In genomic region chr6:31615748-31616147, GRCh38 we compare ENCODE assay signal across 10 cellular contexts. TPM values are rescaled to one million over a fixed set of nuclear protein-coding genes. Genes with fewer than 3 reads are reported as not detected.
DNase-seq lines count a peak whose midpoint lies in the region; ATAC-seq, FAIRE-seq and TF ChIP-seq lines count a peak whose summit lies in the region.
"Had no signal": no experiment of that assay in that cellular context is flagged by ENCODE, and none has a peak within 500 bp of the region (broad histone marks: within the 10 kb centered on the region; RNA-seq: fewer than 3 reads in every experiment).

No MANE protein-coding gene starts in this region.

- POLR2A ChIA-PET in activated CD4-positive, alpha-beta memory T cell treated with anti-CD3 and anti-CD28 coated beads for 36 hours (lab: Charles Lee), result no interaction called here
- POLR2A ChIA-PET in HepG2 (lab: Yijun Ruan, JAX), result interaction anchor here (1.2 to 2.1 kb wide), 6 partner anchors 17 to 247 kb away, joined by 3 to 10 read pairs (median 4); partner anchors contain the start of genes BAG6, C6orf47, DDX39B and NEU1

- FAIRE-seq in HepG2 (lab: Jason Lieb, UNC), result no peak

- peak overlapping the region; percentile 55 for H3K27ac Mint-ChIP-seq in activated CD4-positive, alpha-beta memory T cell treated with anti-CD3 and anti-CD28 coated beads for 36 hours

- ATAC-seq in HepG2, result no peak
- no peak for ATAC-seq in body of pancreas

- peak overlapping the region; percentile 91 for H3K4me2 ChIP-seq in HepG2 (ENCODE audit: low read depth, low read length)

- no peaks in the 10 kb centered on the region for H3K9me3 Mint-ChIP-seq in activated CD4-positive, alpha-beta memory T cell treated with anti-CD3 and anti-CD28 coated beads for 36 hours

- no peaks in the 10 kb centered on the region for H3K27me3 ChIP-seq in HepG2 (ENCODE audit: control insufficient read depth in 1 of 2, insufficient read depth in 2 of 2, low read length in 2 of 2)
- no peaks in the 10 kb centered on the region for H3K27me3 ChIP-seq in transverse colon
- H3K27me3 ChIP-seq in body of pancreas, result no peaks in the 10 kb centered on the region

- no peaks in the 10 kb centered on the region for H3K79me2 ChIP-seq in HepG2 (ENCODE audit: insufficient read depth, low read length)

- no peaks in the 10 kb centered on the region for H3K9me3 ChIP-seq in HepG2 (ENCODE audit: low read length)
- no peaks in the 10 kb centered on the region for H3K9me3 ChIP-seq in transverse colon
- H3K9me3 ChIP-seq in body of pancreas, result no peaks in the 10 kb centered on the region

- H3K9ac ChIP-seq in HepG2 (ENCODE audit: insufficient read depth, low read depth, low read length), result no peak overlapping the region

- H3K27me3 Mint-ChIP-seq in activated CD4-positive, alpha-beta memory T cell treated with anti-CD3 and anti-CD28 coated beads for 36 hours, result no peaks in the 10 kb centered on the region

- intact Hi-C loops in activated CD4-positive, alpha-beta memory T cell treated with anti-CD3 and anti-CD28 coated beads for 36 hours (cut with micrococcal nuclease), result loop anchor here (10.0 kb wide), 1 partner anchor 281 kb away; no protein-coding TSS in a partner anchor
- intact Hi-C loops in HepG2 (cut with micrococcal nuclease; ENCODE audit: unreplicated experiment), result no loop called here
- intact Hi-C loops in transverse colon (cut with DNase I; ENCODE audit: low total_unique reads), result no loop called here
- intact Hi-C loops in body of pancreas (cut with DNase I), result no loop called here

- no peak for TF ChIP-seq POLR2A in HepG2 (IDR thresholded peaks at IDR 0.05; ENCODE audit: insufficient read depth in 1 of 2, low read depth in 2 of 2, low read length in 2 of 2)
- no peak for TF ChIP-seq POLR2A in transverse colon (IDR thresholded peaks at IDR 0.05)
- no peak for TF ChIP-seq POLR2A in body of pancreas (IDR thresholded peaks at IDR 0.05)

- 59% methylated on average over 7 of the region's 7 CpGs for WGBS in HepG2 (ENCODE audit: low lambda C conversion rate)
- 62 to 64% methylated on average over 5 to 7 of the region's 7 CpGs for WGBS in transverse colon (ENCODE audit: low coverage in 1 of 2), 2 donors
- 69 to 73% methylated on average over 7 of the region's 7 CpGs for WGBS in body of pancreas, 2 donors

- no peak for TF ChIP-seq EP300 in HepG2 (IDR thresholded peaks at IDR 0.05; ENCODE audit: low read depth in 2 of 2, low read length in 2 of 2)
- TF ChIP-seq EP300 in HepG2 (CRISPR knock-in tag; IDR thresholded peaks at IDR 0.05; ENCODE audit: borderline replicate concordance), result no peak
- TF ChIP-seq EP300 in transverse colon (IDR thresholded peaks at IDR 0.05; ENCODE audit: low read depth), result no peak

- no TSS peak for BruUV-seq in HepG2 (replicated peaks; lab: Mats Ljungman, UMichigan)

- H4K20me1 ChIP-seq in HepG2 (ENCODE audit: insufficient read depth, low read length), result no peaks in the 10 kb centered on the region

- peaks cover 33% of the 10 kb centered on the region for H3K4me1 Mint-ChIP-seq in activated CD4-positive, alpha-beta memory T cell treated with anti-CD3 and anti-CD28 coated beads for 36 hours (ENCODE audit: low read depth)

- H3K36me3 ChIP-seq in HepG2 (replicated peaks in 1 of 2; ENCODE audit: control insufficient read depth in 1 of 2, insufficient read depth in 2 of 2, low read length in 2 of 2), result no peaks in the 10 kb centered on the region
- no peaks in the 10 kb centered on the region for H3K36me3 ChIP-seq in transverse colon
- H3K36me3 ChIP-seq in body of pancreas (replicated peaks in 1 of 2; ENCODE audit: insufficient read depth in 1 of 2, low read depth in 2 of 2), result no peaks in the 10 kb centered on the region

- no peak for TF ChIP-seq RAD21 in HepG2 (CRISPR knock-in tag; IDR thresholded peaks at IDR 0.05)

- in situ Hi-C loops in HepG2 (cut with HindIII; ENCODE audit: extremely low pct_ligation_motif_present, low pct_unique_long_range_greater_than_20kb), result no loop called here
- in situ Hi-C loops in transverse colon (cut with MboI; ENCODE audit: low pct_ligation_motif_present in 1 of 4, low pct_unique_long_range_greater_than_20kb in 1 of 4, low sequenced_read_pairs in 3 of 4), result no loop called here

- H3K27ac ChIP-seq in HepG2 (ENCODE audit: extremely low read length, insufficient read depth, low read length) (no peak overlapping the region), transverse colon (peak overlapping the region; percentile 41 to 57 (median 55)), body of pancreas (peak overlapping the region in 1 of 4 donors; percentile 53)

- H3K36me3 Mint-ChIP-seq in activated CD4-positive, alpha-beta memory T cell treated with anti-CD3 and anti-CD28 coated beads for 36 hours, result no peaks in the 10 kb centered on the region

- CTCF ChIA-PET in activated CD4-positive, alpha-beta memory T cell treated with anti-CD3 and anti-CD28 coated beads for 36 hours (lab: Charles Lee), result interaction anchor here (0.7 to 4.5 kb wide), 3 partner anchors 11 to 65 kb away, joined by 3 to 22 read pairs (median 7); no protein-coding TSS in a partner anchor
- CTCF ChIA-PET in HepG2 (lab: Yijun Ruan, JAX; ENCODE audit: low intra/inter-chr PET ratio, low total read pairs), result interaction anchor here (1.4 kb wide), 1 partner anchor 17 kb away, joined by 3 read pairs; no protein-coding TSS in a partner anchor

- peak; percentile 28 for DNase-seq in stimulated activated CD4-positive, alpha-beta T cell treated with anti-CD3 and anti-CD28 coated beads, Interleukin-12 subunit alpha, Interleukin-12 subunit beta, amount 100 ng/mL, for 4 hours
- no peak for DNase-seq in stimulated activated CD4-positive, alpha-beta T cell treated with anti-CD3 and anti-CD28 coated beads, Interleukin-2, amount 100 ng/mL, for 48 hours
- DNase-seq in activated CD4-positive, alpha-beta memory T cell treated with anti-CD3 and anti-CD28 coated beads for 36 hours, result peak; percentile 53
- DNase-seq in HepG2 (ENCODE audit: low spot score) (no peak), transverse colon (no peak), GM03348 (ENCODE audit: low spot score) (no peak), NCI-H1436 (lab: John Stamatoyannopoulos, UW) (no peak), body of pancreas (no peak)

- H3K4me3 Mint-ChIP-seq in activated CD4-positive, alpha-beta memory T cell treated with anti-CD3 and anti-CD28 coated beads for 36 hours, result peak overlapping the region; percentile 66

- no peak overlapping the region for H2AFZ ChIP-seq in HepG2 (ENCODE audit: low read length)

- TF ChIP-seq CTCF in HepG2 (CRISPR knock-in tag; IDR thresholded peaks at IDR 0.05), result no peak
- TF ChIP-seq CTCF in transverse colon (IDR thresholded peaks at IDR 0.05), result no peak
- TF ChIP-seq CTCF in body of pancreas (IDR thresholded peaks at IDR 0.05), result no peak

- H3K4me1 ChIP-seq in HepG2 (ENCODE audit: insufficient read depth, low read length) (peaks cover 39% of the 10 kb centered on the region), transverse colon (peaks cover 0 to 24% (median 7%) of the 10 kb centered on the region in 4 donors), body of pancreas (peaks cover 4% of the 10 kb centered on the region)

- H3K4me3 ChIP-seq in HepG2 (replicated peaks in 1 of 3; ENCODE audit: insufficient read depth in 1 of 3, low read depth in 2 of 3, low read length in 3 of 3) (no peak overlapping the region), transverse colon (peak overlapping the region in 2 of 4 donors; percentile 1 to 29), body of pancreas (no peak overlapping the region)

RNA-seq across cellular contexts. Expression of gene AIF1, which starts 0.7 kb away (rescaled TPM):
- total RNA-seq in activated CD4-positive, alpha-beta memory T cell treated with anti-CD3 and anti-CD28 coated beads for 36 hours, result 10 to 100 TPM; 26.1 to 29.0 TPM
- total RNA-seq in HepG2 (2016; rRNA removed; fragmentation: Illumina TruSeq; extraction: Trizol) (not detected in 2 replicates), transverse colon (10 to 100 TPM in 2 of 4 donors, 1 to 10 TPM in 1, not detected in 1; 9.4 to 19.5 (median 17.3) TPM), body of pancreas (1 to 10 TPM; 2.3 to 7.3 TPM)
- 0.62 and 0.91 TPM in 2 replicates for total RNA-seq in HepG2 (2016; cell fraction: cytosol; rRNA removed; fragmentation: Illumina TruSeq; extraction: Trizol; ENCODE audit: low read depth)
- total RNA-seq in HepG2 (2016; cell fraction: insoluble cytoplasmic fraction; rRNA removed; fragmentation: Illumina TruSeq; extraction: Trizol), result not detected in 2 replicates
- 0.48 TPM in 1 of 2 replicates, not detected in the other for total RNA-seq in HepG2 (2016; cell fraction: membrane; rRNA removed; fragmentation: Illumina TruSeq; extraction: Trizol)
- total RNA-seq in HepG2 (2016; cell fraction: nucleus; rRNA removed; fragmentation: Illumina TruSeq; extraction: Trizol), result not detected in 2 replicates
- polyA plus RNA-seq in HepG2 (2011; rRNA removed), result 1.4 and 1.5 TPM in 2 replicates
- polyA plus RNA-seq in HepG2 (2011; cell fraction: cytosol; rRNA removed), result 0.44 and 1.3 TPM in 2 replicates
- polyA plus RNA-seq in HepG2 (2011; cell fraction: nucleus; rRNA removed), result 0.72 and 1.6 TPM in 2 replicates
- 1.6 and 7.5 TPM in 2 replicates for polyA plus RNA-seq in HepG2 (2012)
- 0.98 and 1.2 TPM in 2 replicates for polyA plus RNA-seq in HepG2 (2016; cell fraction: cytosol; fragmentation: Illumina TruSeq; extraction: Trizol; ENCODE audit: low read depth)
- 0.60 and 0.98 TPM in 2 replicates for polyA plus RNA-seq in HepG2 (2016; cell fraction: insoluble cytoplasmic fraction; fragmentation: Illumina TruSeq; extraction: Trizol; ENCODE audit: low read depth)
- 0.76 and 1.2 TPM in 2 replicates for polyA plus RNA-seq in HepG2 (2016; cell fraction: membrane; fragmentation: Illumina TruSeq; extraction: Trizol; ENCODE audit: low read depth)
- 1.3 TPM in 1 of 2 replicates, not detected in the other for polyA plus RNA-seq in HepG2 (2016; cell fraction: nucleus; fragmentation: Illumina TruSeq; extraction: Trizol; ENCODE audit: insufficient read depth, low read depth)
- not detected in 2 replicates for polyA minus RNA-seq in HepG2 (2011; rRNA and poly(A)+ RNA removed; ENCODE audit: low replicate concordance)
- not detected in 2 replicates for polyA minus RNA-seq in HepG2 (2011; cell fraction: cytosol; rRNA and poly(A)+ RNA removed)
- polyA minus RNA-seq in HepG2 (2011; cell fraction: nucleus; rRNA and poly(A)+ RNA removed), result 0.75 TPM in 1 of 2 replicates, not detected in the other

RNA-seq across cellular contexts. Expression of gene PRRC2A, which starts 4.8 kb away (rescaled TPM):
- 100 to 1,000 TPM; 246 to 257 TPM for total RNA-seq in activated CD4-positive, alpha-beta memory T cell treated with anti-CD3 and anti-CD28 coated beads for 36 hours
- 37.2 and 38.9 TPM in 2 replicates for total RNA-seq in HepG2 (2016; rRNA removed; fragmentation: Illumina TruSeq; extraction: Trizol)
- 32.5 and 32.7 TPM in 2 replicates for total RNA-seq in HepG2 (2016; cell fraction: cytosol; rRNA removed; fragmentation: Illumina TruSeq; extraction: Trizol; ENCODE audit: low read depth)
- 32.8 and 40.6 TPM in 2 replicates for total RNA-seq in HepG2 (2016; cell fraction: insoluble cytoplasmic fraction; rRNA removed; fragmentation: Illumina TruSeq; extraction: Trizol)
- 32.8 and 40.2 TPM in 2 replicates for total RNA-seq in HepG2 (2016; cell fraction: membrane; rRNA removed; fragmentation: Illumina TruSeq; extraction: Trizol)
- 58.3 and 69.5 TPM in 2 replicates for total RNA-seq in HepG2 (2016; cell fraction: nucleus; rRNA removed; fragmentation: Illumina TruSeq; extraction: Trizol)
- 47.4 and 60.5 TPM in 2 replicates for polyA plus RNA-seq in HepG2 (2011; rRNA removed)
- 21.8 and 30.2 TPM in 2 replicates for polyA plus RNA-seq in HepG2 (2011; cell fraction: cytosol; rRNA removed)
- polyA plus RNA-seq in HepG2 (2011; cell fraction: nucleus; rRNA removed), result 235 and 263 TPM in 2 replicates
- polyA plus RNA-seq in HepG2 (2012), result 80.6 and 104 TPM in 2 replicates
- polyA plus RNA-seq in HepG2 (2016; cell fraction: cytosol; fragmentation: Illumina TruSeq; extraction: Trizol; ENCODE audit: low read depth), result 12.1 and 13.9 TPM in 2 replicates
- 59.6 and 89.4 TPM in 2 replicates for polyA plus RNA-seq in HepG2 (2016; cell fraction: insoluble cytoplasmic fraction; fragmentation: Illumina TruSeq; extraction: Trizol; ENCODE audit: low read depth)
- polyA plus RNA-seq in HepG2 (2016; cell fraction: membrane; fragmentation: Illumina TruSeq; extraction: Trizol; ENCODE audit: low read depth), result 26.0 and 31.8 TPM in 2 replicates
- polyA plus RNA-seq in HepG2 (2016; cell fraction: nucleus; fragmentation: Illumina TruSeq; extraction: Trizol; ENCODE audit: insufficient read depth, low read depth), result 182 and 188 TPM in 2 replicates
- polyA minus RNA-seq in HepG2 (2011; rRNA and poly(A)+ RNA removed; ENCODE audit: low replicate concordance), result 50.3 and 66.9 TPM in 2 replicates
- 51.5 and 53.4 TPM in 2 replicates for polyA minus RNA-seq in HepG2 (2011; cell fraction: cytosol; rRNA and poly(A)+ RNA removed)
- polyA minus RNA-seq in HepG2 (2011; cell fraction: nucleus; rRNA and poly(A)+ RNA removed), result 120 and 136 TPM in 2 replicates
- total RNA-seq in transverse colon, result 100 to 1,000 TPM in 1 of 4 donors, 10 to 100 TPM in 3; 63.9 to 138 (median 85.8) TPM
- total RNA-seq in body of pancreas, result 10 to 100 TPM; 48.8 to 57.4 TPM

RNA-seq across cellular contexts. Expression of gene NCR3, which starts 22.9 kb away (rescaled TPM):
- 10 to 100 TPM; 11.7 to 12.2 TPM for total RNA-seq in activated CD4-positive, alpha-beta memory T cell treated with anti-CD3 and anti-CD28 coated beads for 36 hours
- total RNA-seq in HepG2 (2016; rRNA removed; fragmentation: Illumina TruSeq; extraction: Trizol) (not detected in 2 replicates), transverse colon (not detected), body of pancreas (not detected)
- total RNA-seq in HepG2 (2016; cell fraction: cytosol; rRNA removed; fragmentation: Illumina TruSeq; extraction: Trizol; ENCODE audit: low read depth), result not detected in 2 replicates
- not detected in 2 replicates for total RNA-seq in HepG2 (2016; cell fraction: insoluble cytoplasmic fraction; rRNA removed; fragmentation: Illumina TruSeq; extraction: Trizol)
- total RNA-seq in HepG2 (2016; cell fraction: membrane; rRNA removed; fragmentation: Illumina TruSeq; extraction: Trizol), result not detected in 2 replicates
- total RNA-seq in HepG2 (2016; cell fraction: nucleus; rRNA removed; fragmentation: Illumina TruSeq; extraction: Trizol), result not detected in 2 replicates
- not detected in 2 replicates for polyA plus RNA-seq in HepG2 (2011; rRNA removed)
- polyA plus RNA-seq in HepG2 (2011; cell fraction: cytosol; rRNA removed), result not detected in 2 replicates
- polyA plus RNA-seq in HepG2 (2011; cell fraction: nucleus; rRNA removed), result not detected in 2 replicates
- not detected in 2 replicates for polyA plus RNA-seq in HepG2 (2012)
- polyA plus RNA-seq in HepG2 (2016; cell fraction: cytosol; fragmentation: Illumina TruSeq; extraction: Trizol; ENCODE audit: low read depth), result not detected in 2 replicates
- polyA plus RNA-seq in HepG2 (2016; cell fraction: insoluble cytoplasmic fraction; fragmentation: Illumina TruSeq; extraction: Trizol; ENCODE audit: low read depth), result not detected in 2 replicates
- polyA plus RNA-seq in HepG2 (2016; cell fraction: membrane; fragmentation: Illumina TruSeq; extraction: Trizol; ENCODE audit: low read depth), result not detected in 2 replicates
- polyA plus RNA-seq in HepG2 (2016; cell fraction: nucleus; fragmentation: Illumina TruSeq; extraction: Trizol; ENCODE audit: insufficient read depth, low read depth), result not detected in 2 replicates
- polyA minus RNA-seq in HepG2 (2011; rRNA and poly(A)+ RNA removed; ENCODE audit: low replicate concordance), result not detected in 2 replicates
- polyA minus RNA-seq in HepG2 (2011; cell fraction: cytosol; rRNA and poly(A)+ RNA removed), result not detected in 2 replicates
- polyA minus RNA-seq in HepG2 (2011; cell fraction: nucleus; rRNA and poly(A)+ RNA removed), result not detected in 2 replicates
- total RNA-seq: omental fat pad, urinary bladder had no signal

RNA-seq across cellular contexts. Expression of gene LST1, which starts 29.7 kb away (rescaled TPM):
- 10 to 100 TPM; 15.7 to 16.9 TPM for total RNA-seq in activated CD4-positive, alpha-beta memory T cell treated with anti-CD3 and anti-CD28 coated beads for 36 hours
- not detected in 2 replicates for total RNA-seq in HepG2 (2016; rRNA removed; fragmentation: Illumina TruSeq; extraction: Trizol)
- not detected in 2 replicates for total RNA-seq in HepG2 (2016; cell fraction: cytosol; rRNA removed; fragmentation: Illumina TruSeq; extraction: Trizol; ENCODE audit: low read depth)
- total RNA-seq in HepG2 (2016; cell fraction: insoluble cytoplasmic fraction; rRNA removed; fragmentation: Illumina TruSeq; extraction: Trizol), result not detected in 2 replicates
- total RNA-seq in HepG2 (2016; cell fraction: membrane; rRNA removed; fragmentation: Illumina TruSeq; extraction: Trizol), result not detected in 2 replicates
- not detected in 2 replicates for total RNA-seq in HepG2 (2016; cell fraction: nucleus; rRNA removed; fragmentation: Illumina TruSeq; extraction: Trizol)
- polyA plus RNA-seq in HepG2 (2011; rRNA removed), result not detected in 2 replicates
- not detected in 2 replicates for polyA plus RNA-seq in HepG2 (2011; cell fraction: cytosol; rRNA removed)
- polyA plus RNA-seq in HepG2 (2011; cell fraction: nucleus; rRNA removed), result not detected in 2 replicates
- polyA plus RNA-seq in HepG2 (2012), result not detected in 2 replicates
- not detected in 2 replicates for polyA plus RNA-seq in HepG2 (2016; cell fraction: cytosol; fragmentation: Illumina TruSeq; extraction: Trizol; ENCODE audit: low read depth)
- polyA plus RNA-seq in HepG2 (2016; cell fraction: insoluble cytoplasmic fraction; fragmentation: Illumina TruSeq; extraction: Trizol; ENCODE audit: low read depth), result not detected in 2 replicates
- polyA plus RNA-seq in HepG2 (2016; cell fraction: membrane; fragmentation: Illumina TruSeq; extraction: Trizol; ENCODE audit: low read depth), result not detected in 2 replicates
- polyA plus RNA-seq in HepG2 (2016; cell fraction: nucleus; fragmentation: Illumina TruSeq; extraction: Trizol; ENCODE audit: insufficient read depth, low read depth), result not detected in 2 replicates
- polyA minus RNA-seq in HepG2 (2011; rRNA and poly(A)+ RNA removed; ENCODE audit: low replicate concordance), result not detected in 2 replicates
- not detected in 2 replicates for polyA minus RNA-seq in HepG2 (2011; cell fraction: cytosol; rRNA and poly(A)+ RNA removed)
- not detected in 2 replicates for polyA minus RNA-seq in HepG2 (2011; cell fraction: nucleus; rRNA and poly(A)+ RNA removed)
- total RNA-seq in transverse colon, result 1 to 10 TPM in 3 of 4 donors, not detected in 1; 1.1 to 7.6 (median 1.9) TPM
- total RNA-seq in body of pancreas, result 1 to 10 TPM; 2.9 to 6.9 TPM

RNA-seq across cellular contexts. Expression of gene LTB, which starts 33.5 kb away (rescaled TPM):
- total RNA-seq in activated CD4-positive, alpha-beta memory T cell treated with anti-CD3 and anti-CD28 coated beads for 36 hours, result 100 to 1,000 TPM; 161 to 164 TPM
- total RNA-seq in HepG2 (2016; rRNA removed; fragmentation: Illumina TruSeq; extraction: Trizol), result 0.22 TPM in 1 of 2 replicates, not detected in the other
- total RNA-seq in HepG2 (2016; cell fraction: cytosol; rRNA removed; fragmentation: Illumina TruSeq; extraction: Trizol; ENCODE audit: low read depth), result not detected in 2 replicates
- total RNA-seq in HepG2 (2016; cell fraction: insoluble cytoplasmic fraction; rRNA removed; fragmentation: Illumina TruSeq; extraction: Trizol), result 0.13 and 0.46 TPM in 2 replicates
- not detected in 2 replicates for total RNA-seq in HepG2 (2016; cell fraction: membrane; rRNA removed; fragmentation: Illumina TruSeq; extraction: Trizol)
- total RNA-seq in HepG2 (2016; cell fraction: nucleus; rRNA removed; fragmentation: Illumina TruSeq; extraction: Trizol), result not detected in 2 replicates
- polyA plus RNA-seq in HepG2 (2011; rRNA removed), result 0.09 and 0.30 TPM in 2 replicates
- 0.19 and 0.27 TPM in 2 replicates for polyA plus RNA-seq in HepG2 (2011; cell fraction: cytosol; rRNA removed)
- 0.54 TPM in 1 of 2 replicates, not detected in the other for polyA plus RNA-seq in HepG2 (2011; cell fraction: nucleus; rRNA removed)
- polyA plus RNA-seq in HepG2 (2012), result 0.29 TPM in 1 of 2 replicates, not detected in the other
- polyA plus RNA-seq in HepG2 (2016; cell fraction: cytosol; fragmentation: Illumina TruSeq; extraction: Trizol; ENCODE audit: low read depth), result 0.15 and 0.16 TPM in 2 replicates
- 0.41 TPM in 1 of 2 replicates, not detected in the other for polyA plus RNA-seq in HepG2 (2016; cell fraction: insoluble cytoplasmic fraction; fragmentation: Illumina TruSeq; extraction: Trizol; ENCODE audit: low read depth)
- polyA plus RNA-seq in HepG2 (2016; cell fraction: membrane; fragmentation: Illumina TruSeq; extraction: Trizol; ENCODE audit: low read depth), result 0.20 and 0.23 TPM in 2 replicates
- polyA plus RNA-seq in HepG2 (2016; cell fraction: nucleus; fragmentation: Illumina TruSeq; extraction: Trizol; ENCODE audit: insufficient read depth, low read depth), result not detected in 2 replicates
- polyA minus RNA-seq in HepG2 (2011; rRNA and poly(A)+ RNA removed; ENCODE audit: low replicate concordance), result not detected in 2 replicates
- polyA minus RNA-seq in HepG2 (2011; cell fraction: cytosol; rRNA and poly(A)+ RNA removed), result not detected in 2 replicates
- not detected in 2 replicates for polyA minus RNA-seq in HepG2 (2011; cell fraction: nucleus; rRNA and poly(A)+ RNA removed)
- 10 to 100 TPM in 1 of 4 donors, 1 to 10 TPM in 1, not detected in 2; 7.6 to 34.8 TPM for total RNA-seq in transverse colon
- total RNA-seq in body of pancreas, result under 1 TPM in 1 of 2 donors, not detected in 1; 0.78 TPM

Comparison
In these comparisons a context has a peak if more than half of its experiments do, and no peak if none do; other contexts are left out.
1. DNase-seq: peak in stimulated activated CD4-positive, alpha-beta T cell treated with anti-CD3 and anti-CD28 coated beads, Interleukin-12 subunit alpha, Interleukin-12 subunit beta, amount 100 ng/mL, for 4 hours (single experiment) and activated CD4-positive, alpha-beta memory T cell treated with anti-CD3 and anti-CD28 coated beads for 36 hours (single experiment); none in stimulated activated CD4-positive, alpha-beta T cell treated with anti-CD3 and anti-CD28 coated beads, Interleukin-2, amount 100 ng/mL, for 48 hours (0 of 2), HepG2 (single experiment), transverse colon (single experiment), GM03348 (single experiment), NCI-H1436 (single experiment) and body of pancreas (0 of 4).
2. RNA of gene NCR3, which starts 22.9 kb away (total RNA-seq): 11.7 to 12.2 TPM in activated CD4-positive, alpha-beta memory T cell treated with anti-CD3 and anti-CD28 coated beads for 36 hours; not detected in HepG2, not detected in transverse colon and not detected in body of pancreas; every median in the first group is over 4 times any median in the second.